1 cellular context compared by ENCODE assay signal in the genomic region with DNA sequence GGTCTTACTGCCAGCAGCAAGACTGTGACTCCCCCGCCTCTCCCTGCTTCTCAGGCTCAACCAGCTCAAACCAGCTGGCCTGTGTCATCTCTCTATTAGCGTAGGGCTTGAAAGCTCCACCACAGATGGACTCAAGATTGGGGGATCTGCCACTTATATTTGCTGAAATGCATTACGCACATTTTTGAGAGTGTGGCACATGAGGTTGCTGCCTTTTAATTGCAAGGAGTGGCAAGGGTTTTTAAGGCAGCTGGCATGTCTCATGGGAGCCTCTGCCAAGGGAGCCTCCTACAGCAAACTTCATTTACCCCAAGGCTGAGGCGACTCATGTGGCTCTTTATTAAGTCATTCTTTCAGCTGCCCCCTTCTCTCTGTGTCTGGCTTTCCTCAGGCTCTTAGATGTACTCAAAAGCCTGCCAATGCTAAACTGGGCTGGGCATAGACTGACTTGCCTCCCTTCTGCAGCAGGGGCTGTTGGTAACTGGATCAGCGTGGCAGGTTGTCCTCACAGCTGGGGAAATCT.
TF ChIP-seq lines count a peak whose summit lies in the region.

No MANE protein-coding gene starts in this region.

TF ChIP-seq in HepG2, 621 proteins besides CTCF, POLR2A, EP300 and RAD21 (continued from another document):
- TF ChIP-seq, protein P1, sequence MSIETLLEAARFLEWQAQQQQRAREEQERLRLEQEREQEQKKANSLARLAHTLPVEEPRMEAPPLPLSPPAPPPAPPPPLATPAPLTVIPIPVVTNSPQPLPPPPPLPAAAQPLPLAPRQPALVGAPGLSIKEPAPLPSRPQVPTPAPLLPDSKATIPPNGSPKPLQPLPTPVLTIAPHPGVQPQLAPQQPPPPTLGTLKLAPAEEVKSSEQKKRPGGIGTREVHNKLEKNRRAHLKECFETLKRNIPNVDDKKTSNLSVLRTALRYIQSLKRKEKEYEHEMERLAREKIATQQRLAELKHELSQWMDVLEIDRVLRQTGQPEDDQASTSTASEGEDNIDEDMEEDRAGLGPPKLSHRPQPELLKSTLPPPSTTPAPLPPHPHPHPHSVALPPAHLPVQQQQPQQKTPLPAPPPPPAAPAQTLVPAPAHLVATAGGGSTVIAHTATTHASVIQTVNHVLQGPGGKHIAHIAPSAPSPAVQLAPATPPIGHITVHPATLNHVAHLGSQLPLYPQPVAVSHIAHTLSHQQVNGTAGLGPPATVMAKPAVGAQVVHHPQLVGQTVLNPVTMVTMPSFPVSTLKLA (IDR thresholded peaks at IDR 0.05): no peak
- TF ChIP-seq KAT7 (CRISPR knock-in tag; IDR thresholded peaks at IDR 0.05; ENCODE audit: borderline replicate concordance) (no peak), NPAS2 (CRISPR knock-in tag; IDR thresholded peaks at IDR 0.05; ENCODE audit: borderline replicate concordance) (no peak), ZNF333 (CRISPR knock-in tag; IDR thresholded peaks at IDR 0.05; ENCODE audit: borderline replicate concordance) (no peak)
